8 cellular contexts compared by ENCODE assay signal in genomic region chr6:159104163-159104885, GRCh38. TPM values are rescaled to one million over a fixed set of nuclear protein-coding genes. Genes with fewer than 3 reads are reported as not detected.
DNase-seq lines count a peak whose midpoint lies in the region; ATAC-seq, FAIRE-seq and TF ChIP-seq lines count a peak whose summit lies in the region.

No MANE protein-coding gene starts in this region.

- ATAC-seq in A549 (peak; percentile 94 to 97), GM18505 (IDR thresholded peaks at IDR 0.05; ENCODE audit: unreplicated experiment) (peak; percentile 45), HG03064 (IDR thresholded peaks at IDR 0.05; ENCODE audit: low read depth, unreplicated experiment) (peak; percentile 43), lung (ENCODE audit: insufficient read depth, low FRiP score) (peak; percentile 71)

- H3K36me3 ChIP-seq in lung (ENCODE audit: control insufficient read depth in 2 of 2, insufficient read depth in 2 of 2, low read length in 2 of 2): no peaks in the 10 kb centered on the region

- peak overlapping the region; percentile 34; the same call in 2 of the 3 replicates for H3K4me2 ChIP-seq in A549

- H3K27ac ChIP-seq in A549: no peak overlapping the region
- H3K27ac ChIP-seq in lung (ENCODE audit: low read depth in 1 of 2, low read length in 1 of 2): no peak overlapping the region

- H3K27me3 ChIP-seq in lung (ENCODE audit: control insufficient read depth, insufficient read depth): no peaks in the 10 kb centered on the region

- TF ChIP-seq CTCF in A549 (IDR thresholded peaks at IDR 0.05) (peak; percentile 71), lung (IDR thresholded peaks at IDR 0.05; ENCODE audit: control extremely low read depth, extremely low read depth) (peak; percentile 73)

- DNase-seq in A549 (ENCODE audit: low read depth in 1 of 2, low spot score in 1 of 2) (peak; percentile 30 to 76), NCI-H526 (lab: John Stamatoyannopoulos, UW) (peak; percentile 26 to 76), dermis blood vessel endothelial cell (peak; percentile 71), lung (ENCODE audit: low spot score) (peak; percentile 69)
- DNase-seq in activated CD4-positive, alpha-beta T cell treated with anti-CD3 and anti-CD28 coated beads, Interleukin-2, amount 50 U/mL, for 4 hours: peak; percentile 75
- DNase-seq in stimulated activated CD8-positive, alpha-beta memory T cell treated with anti-CD3 and anti-CD28 coated beads, Interleukin-15, amount 100 ng/mL, for 4 hours (ENCODE audit: low read depth in 2 of 2): peak; percentile 53 to 58

- POLR2A ChIA-PET in A549 (lab: Yijun Ruan, JAX): no interaction called here

- FAIRE-seq in A549 (lab: Jason Lieb, UNC): no peak

- no peak for TF ChIP-seq POLR2A in A549 (IDR thresholded peaks at IDR 0.05; ENCODE audit: low read length)
- TF ChIP-seq POLR2A in GM18505 (IDR thresholded peaks at IDR 0.05; ENCODE audit: borderline replicate concordance, extremely low read depth, insufficient read depth, insufficient read length): no peak

- no peak overlapping the region for H3K4me3 ChIP-seq in A549
- no peak overlapping the region for H3K4me3 ChIP-seq in lung

- CTCF ChIA-PET in A549 (lab: Yijun Ruan, JAX): interaction anchor here (0.6 to 5.2 kb wide), 30 partner anchors 8 to 891 kb away, joined by 3 to 45 read pairs (median 4); partner anchors contain the start of genes RSPH3 and TAGAP

- H3K9me3 ChIP-seq in A549 (no peaks in the 10 kb centered on the region), lung (ENCODE audit: control insufficient read depth in 2 of 2, insufficient read depth in 1 of 2, low read length in 1 of 2) (no peaks in the 10 kb centered on the region)

- 33% methylated on average over 8 of the region's 17 CpGs for WGBS in A549 (ENCODE audit: missing lambda C conversion rate)
- 25 to 30% methylated on average over 17 of the region's 17 CpGs for WGBS in lung, 2 donors

- H3K4me1 ChIP-seq in A549 (no peaks in the 10 kb centered on the region), lung (ENCODE audit: control insufficient read depth in 2 of 2, insufficient read depth in 2 of 2, low read length in 2 of 2) (no peaks in the 10 kb centered on the region)

- no peak for TF ChIP-seq EP300 in A549 (IDR thresholded peaks at IDR 0.05)

- TF ChIP-seq RAD21 in A549 (conservative IDR thresholded peaks at IDR 0.05 in 1 of 2, IDR thresholded peaks at IDR 0.05 in 1 of 2): peak; percentile 71 to 74

TF ChIP-seq in A549, 52 proteins besides CTCF, POLR2A, EP300 and RAD21:
- TF ChIP-seq BHLHE40 (IDR thresholded peaks at IDR 0.05; ENCODE audit: low read depth, low read length) (no peak), SMC3 (IDR thresholded peaks at IDR 0.05) (peak; percentile 66), FOSL2 (IDR thresholded peaks at IDR 0.05) (no peak), FOSL2 (CRISPR knock-in tag; IDR thresholded peaks at IDR 0.05) (no peak), FOXS1 (CRISPR knock-in tag; IDR thresholded peaks at IDR 0.05) (no peak), HES2 (IDR thresholded peaks at IDR 0.05) (no peak), ZC3H11A (IDR thresholded peaks at IDR 0.05) (no peak)

RNA-seq across cellular contexts. Expression of gene TAGAP, which starts 59.5 kb away (rescaled TPM):
- not detected in 2 replicates for polyA plus RNA-seq in A549 (2011; rRNA removed)
- not detected in 2 replicates for polyA plus RNA-seq in A549 (2012; cell fraction: cytosol; rRNA removed)
- not detected in 2 replicates for polyA plus RNA-seq in A549 (2012; cell fraction: nucleus; rRNA removed)
- polyA plus RNA-seq in A549 (2017; fragmentation: RNase III; extraction: RNeasy Plus Mini Kit Qiagen cat#74134 plus additional on column Dnase treatment): not detected in 3 replicates
- not detected in 2 replicates for polyA minus RNA-seq in A549 (2011; rRNA and poly(A)+ RNA removed)
- not detected in 2 replicates for total RNA-seq in dermis blood vessel endothelial cell
- total RNA-seq in lung: 1 to 10 TPM; 7.9 to 8.9 TPM
- polyA plus RNA-seq in lung: 10 to 100 TPM in 1 of 2 donors, 1 to 10 TPM in 1; 1.7 to 11.2 TPM

Comparison
In these comparisons a context has a peak if more than half of its experiments do, and no peak if none do; other contexts are left out.
1. ATAC-seq: peak in every context shown above with its lines; median percentile 96 in A549; 71 in lung; 45 in GM18505; 43 in HG03064.